10 cellular contexts compared by ENCODE assay signal in the genomic region with DNA sequence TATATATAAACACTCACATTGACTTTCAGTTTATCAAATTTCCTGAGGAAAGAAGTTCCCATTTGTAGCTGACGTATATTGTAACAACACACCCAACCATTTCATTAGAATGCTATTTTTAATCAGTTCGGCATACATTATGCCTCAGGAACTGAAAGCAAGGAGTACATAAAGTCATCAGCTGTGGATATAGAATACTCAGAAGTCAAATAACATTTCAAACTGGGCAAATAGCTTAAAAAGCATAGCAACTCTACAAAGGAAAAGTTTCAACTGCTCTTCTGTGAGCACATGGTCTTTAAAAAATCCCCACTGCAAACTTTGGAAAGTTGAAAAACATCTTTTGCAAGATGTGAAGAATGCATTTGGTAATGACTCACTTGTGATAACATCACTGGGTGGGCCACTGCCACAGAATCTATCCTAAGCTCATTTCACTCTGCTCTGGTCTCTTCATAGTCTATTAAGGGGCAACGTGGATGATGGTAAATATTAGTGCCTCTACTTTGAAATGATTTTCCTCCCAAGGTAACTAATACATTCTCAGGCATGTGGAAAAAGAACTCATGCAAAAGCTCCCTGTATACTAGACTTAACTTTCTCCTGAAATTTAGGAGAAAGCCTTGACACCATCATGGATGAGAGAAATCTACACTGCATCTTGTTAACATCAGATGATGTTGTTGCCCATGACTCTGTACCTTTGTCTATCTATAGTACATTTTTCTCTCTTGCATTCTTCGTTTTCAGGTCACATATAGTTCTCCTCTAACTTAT. TPM values are rescaled to one million over a fixed set of nuclear protein-coding genes. Genes with fewer than 3 reads are reported as not detected.
DNase-seq lines count a peak whose midpoint lies in the region; ATAC-seq and TF ChIP-seq lines count a peak whose summit lies in the region.
"Had no signal": no experiment of that assay in that cellular context is flagged by ENCODE, and none has a peak within 500 bp of the region (broad histone marks: within the 10 kb centered on the region; RNA-seq: fewer than 3 reads in every experiment).

No MANE protein-coding gene starts in this region.

- TF ChIP-seq CTCF in astrocyte of the cerebellum (IDR thresholded peaks at IDR 0.05; ENCODE audit: low read depth, low read length, missing control alignments) (no peak), mesothelial cell of epicardium (IDR thresholded peaks at IDR 0.05; ENCODE audit: unreplicated experiment) (no peak)

- peaks cover 30% of the 10 kb centered on the region; the same call in 1 of the 2 replicates for H4K20me1 ChIP-seq in BLaER1

- peaks cover 21% of the 10 kb centered on the region for H3K36me3 ChIP-seq in BLaER1

- H3K27ac ChIP-seq in BLaER1: no peak overlapping the region

- in situ Hi-C loops in astrocyte of the cerebellum (cut with HindIII; ENCODE audit: low sequenced_read_pairs): no loop called here

- H3K9me3 Mint-ChIP-seq in mesothelial cell of epicardium: no peaks in the 10 kb centered on the region

- H3K4me3 ChIP-seq in BLaER1 (no peak overlapping the region), astrocyte of the cerebellum (ENCODE audit: low read depth, low read length) (no peak overlapping the region)

- no peaks in the 10 kb centered on the region for H3K27me3 ChIP-seq in BLaER1

- peak overlapping the region; percentile 85 for H3K27ac Mint-ChIP-seq in mesothelial cell of epicardium

- H3K4me3 Mint-ChIP-seq in mesothelial cell of epicardium: no peak overlapping the region

- H3K4me1 ChIP-seq in BLaER1: peaks cover 27% of the 10 kb centered on the region

- no peak overlapping the region for H3K9ac ChIP-seq in BLaER1

- DNase-seq in astrocyte of the cerebellum (ENCODE audit: low read depth) (peak; percentile 57), mesothelial cell of epicardium (ENCODE audit: low spot score in 2 of 2, unreplicated experiment in 2 of 2) (no peak), NCI-H1436 treated with DMSO at 0.1 percent for 48 hours (lab: John Stamatoyannopoulos, UW) (no peak), HuH-7.5 (ENCODE audit: low spot score) (no peak), NCI-H1694 (lab: John Stamatoyannopoulos, UW) (no peak), DMS 273 (lab: John Stamatoyannopoulos, UW; ENCODE audit: unreplicated experiment) (no peak)
- DNase-seq: activated CD4-positive, alpha-beta T cell treated with anti-CD3 and anti-CD28 coated beads for 48 hours; posterior cingulate gyrus had no signal

- H3K4me2 ChIP-seq in BLaER1: peak overlapping the region; percentile 57

- peaks cover 5% of the 10 kb centered on the region for H3K36me3 Mint-ChIP-seq in mesothelial cell of epicardium

- no peaks in the 10 kb centered on the region for H3K27me3 Mint-ChIP-seq in mesothelial cell of epicardium (ENCODE audit: low read depth)

- H3K9me3 ChIP-seq in BLaER1: no peaks in the 10 kb centered on the region

- peaks cover 37% of the 10 kb centered on the region for H3K4me1 Mint-ChIP-seq in mesothelial cell of epicardium

- peak; percentile 21 for ATAC-seq in HG03064 (IDR thresholded peaks at IDR 0.05; ENCODE audit: low read depth, unreplicated experiment)

RNA-seq across cellular contexts. Expression of a gene that starts 49.2 kb away (rescaled TPM):
- total RNA-seq in mesothelial cell of epicardium: 104 to 123 TPM (median 115 TPM) in 3 replicates
